17 cellular contexts compared by ENCODE assay signal in genomic region chr5:131677115-131677514, GRCh38. TPM values are rescaled to one million over a fixed set of nuclear protein-coding genes. Genes with fewer than 3 reads are reported as not detected.
A peak's percentile ranks its signal among the peaks of the same experiment; 100 is the strongest.
DNase-seq lines count a peak whose midpoint lies in the region; ATAC-seq and TF ChIP-seq lines count a peak whose summit lies in the region.
"Had no signal": no experiment of that assay in that cellular context is flagged by ENCODE, and none has a peak within 500 bp of the region (broad histone marks: within the 10 kb centered on the region; RNA-seq: fewer than 3 reads in every experiment).

No MANE protein-coding gene starts in this region.

- WGBS in gastroesophageal sphincter (ENCODE audit: low coverage in 1 of 2), 2 donors: 87 to 92% methylated on average over 3 of the region's 3 CpGs

- peaks cover 0 to 5% of the 10 kb centered on the region in 2 donors for H3K9me3 Mint-ChIP-seq in activated naive CD4-positive, alpha-beta T cell treated with anti-CD3 and anti-CD28 coated beads, Interleukin-2, amount 50 U/mL, for 72 hours
- no peaks in the 10 kb centered on the region for H3K9me3 Mint-ChIP-seq in dendritic cell treated with granulocyte-macrophage colony-stimulating factor and Interleukin-4, amounts not matched to agents 40 ng/mL and 50 ng/mL, for 4 days
- H3K9me3 Mint-ChIP-seq in stimulated activated effector memory CD8-positive, alpha-beta T cell treated with anti-CD3 and anti-CD28 coated beads, Interleukin-12 subunit alpha, Interleukin-12 subunit beta, amount 100 ng/mL, for 72 hours: no peaks in the 10 kb centered on the region
- H3K9me3 Mint-ChIP-seq: CD8-positive, alpha-beta T cell had no signal

- TF ChIP-seq EP300 in gastroesophageal sphincter (IDR thresholded peaks at IDR 0.05): no peak

- H3K4me3 ChIP-seq in gastroesophageal sphincter: no peak overlapping the region
- H3K4me3 ChIP-seq: BLaER1 had no signal

- no peak for TF ChIP-seq CTCF in gastroesophageal sphincter (IDR thresholded peaks at IDR 0.05)

- no peaks in the 10 kb centered on the region for H3K9me3 ChIP-seq in gastroesophageal sphincter
- H3K9me3 ChIP-seq: BLaER1 had no signal

- peak overlapping the region in 1 of 2 donors; percentile 61 for H3K27ac Mint-ChIP-seq in activated naive CD4-positive, alpha-beta T cell treated with anti-CD3 and anti-CD28 coated beads, Interleukin-2, amount 50 U/mL, for 72 hours
- peak overlapping the region; percentile 46 for H3K27ac Mint-ChIP-seq in dendritic cell treated with granulocyte-macrophage colony-stimulating factor and Interleukin-4, amounts not matched to agents 40 ng/mL and 50 ng/mL, for 4 days
- no peak overlapping the region for H3K27ac Mint-ChIP-seq in stimulated activated effector memory CD8-positive, alpha-beta T cell treated with anti-CD3 and anti-CD28 coated beads, Interleukin-12 subunit alpha, Interleukin-12 subunit beta, amount 100 ng/mL, for 72 hours
- H3K27ac Mint-ChIP-seq: CD8-positive, alpha-beta T cell had no signal

- H3K27ac ChIP-seq in gastroesophageal sphincter: peak overlapping the region in 1 of 4 donors; percentile 22
- H3K27ac ChIP-seq: BLaER1, KMS-11 had no signal

- TF ChIP-seq POLR2A in gastroesophageal sphincter (IDR thresholded peaks at IDR 0.05): no peak

- no peaks in the 10 kb centered on the region for H3K27me3 Mint-ChIP-seq in dendritic cell treated with granulocyte-macrophage colony-stimulating factor and Interleukin-4, amounts not matched to agents 40 ng/mL and 50 ng/mL, for 4 days

- H3K4me1 ChIP-seq in gastroesophageal sphincter: peaks cover 11 to 46% (median 14%) of the 10 kb centered on the region in 3 donors

- ATAC-seq in activated naive CD4-positive, alpha-beta T cell treated with anti-CD3 and anti-CD28 coated beads, Interleukin-2, amount 50 U/mL, for 72 hours: peak; percentile 30 to 48
- ATAC-seq in left lobe of liver: peak; percentile 66
- no peak for ATAC-seq in gastroesophageal sphincter
- no peak for ATAC-seq in stimulated activated effector memory CD8-positive, alpha-beta T cell treated with anti-CD3 and anti-CD28 coated beads, Interleukin-12 subunit alpha, Interleukin-12 subunit beta, amount 100 ng/mL, for 72 hours
- ATAC-seq: CD8-positive, alpha-beta T cell had no signal

- peaks cover 9 to 35% of the 10 kb centered on the region in 2 donors for H3K36me3 Mint-ChIP-seq in activated naive CD4-positive, alpha-beta T cell treated with anti-CD3 and anti-CD28 coated beads, Interleukin-2, amount 50 U/mL, for 72 hours
- peaks cover 94% of the 10 kb centered on the region for H3K36me3 Mint-ChIP-seq in dendritic cell treated with granulocyte-macrophage colony-stimulating factor and Interleukin-4, amounts not matched to agents 40 ng/mL and 50 ng/mL, for 4 days (ENCODE audit: low read depth)
- peaks cover 62% of the 10 kb centered on the region for H3K36me3 Mint-ChIP-seq in stimulated activated effector memory CD8-positive, alpha-beta T cell treated with anti-CD3 and anti-CD28 coated beads, Interleukin-12 subunit alpha, Interleukin-12 subunit beta, amount 100 ng/mL, for 72 hours

- intact Hi-C loops in dendritic cell treated with granulocyte-macrophage colony-stimulating factor and Interleukin-4, amounts not matched to agents 40 ng/mL and 50 ng/mL, for 4 days (cut with micrococcal nuclease): no loop called here

- no peak overlapping the region for H3K4me3 Mint-ChIP-seq in dendritic cell treated with granulocyte-macrophage colony-stimulating factor and Interleukin-4, amounts not matched to agents 40 ng/mL and 50 ng/mL, for 4 days
- H3K4me3 Mint-ChIP-seq in stimulated activated effector memory CD8-positive, alpha-beta T cell treated with anti-CD3 and anti-CD28 coated beads, Interleukin-12 subunit alpha, Interleukin-12 subunit beta, amount 100 ng/mL, for 72 hours: no peak overlapping the region
- H3K4me3 Mint-ChIP-seq: CD8-positive, alpha-beta T cell had no signal

- peaks cover 6 to 45% of the 10 kb centered on the region in 2 donors for H3K36me3 ChIP-seq in gastroesophageal sphincter

- DNase-seq in activated naive CD4-positive, alpha-beta T cell treated with anti-CD3 and anti-CD28 coated beads, Interleukin-2, amount 50 U/mL, for 72 hours (ENCODE audit: low spot score in 2 of 2): no peak
- DNase-seq in activated naive CD4-positive, alpha-beta T cell treated with anti-CD3 and anti-CD28 coated beads, Interleukin-2, amount 50 U/mL, for 16 hours: no peak
- DNase-seq in left lobe of liver (ENCODE audit: low spot score) (no peak), NK-92 (lab: John Stamatoyannopoulos, UW; ENCODE audit: unreplicated experiment) (no peak), NOMO-1 treated with dmso at 0.1 percent for 144 hours (lab: John Stamatoyannopoulos, UW; ENCODE audit: unreplicated experiment) (no peak)
- no peak for DNase-seq in stimulated activated effector memory CD8-positive, alpha-beta T cell treated with anti-CD3 and anti-CD28 coated beads, Interleukin-12 subunit alpha, Interleukin-12 subunit beta, amount 100 ng/mL, for 72 hours (ENCODE audit: low spot score in 2 of 2)
- DNase-seq: CD8-positive, alpha-beta T cell; DMS79; HCEC 1CT; NCI-H146; NCI-H2081 treated with DMSO at 0.1 percent for 48 hours; NCI-H510A treated with DMSO at 0.1 percent for 48 hours; NCI-H82 had no signal

- no peaks in the 10 kb centered on the region for H3K27me3 ChIP-seq in gastroesophageal sphincter
- H3K27me3 ChIP-seq: BLaER1 had no signal

- peaks cover 13% of the 10 kb centered on the region for H3K4me1 Mint-ChIP-seq in dendritic cell treated with granulocyte-macrophage colony-stimulating factor and Interleukin-4, amounts not matched to agents 40 ng/mL and 50 ng/mL, for 4 days (ENCODE audit: low read depth)
- peaks cover 15% of the 10 kb centered on the region for H3K4me1 Mint-ChIP-seq in stimulated activated effector memory CD8-positive, alpha-beta T cell treated with anti-CD3 and anti-CD28 coated beads, Interleukin-12 subunit alpha, Interleukin-12 subunit beta, amount 100 ng/mL, for 72 hours

RNA-seq across cellular contexts. Expression of gene RAPGEF6, which starts 42.1 kb away (rescaled TPM):
- total RNA-seq in activated naive CD4-positive, alpha-beta T cell treated with anti-CD3 and anti-CD28 coated beads, Interleukin-2, amount 50 U/mL, for 72 hours: 10 to 100 TPM; 35.9 to 62.2 TPM
- total RNA-seq in left lobe of liver (3.9 TPM), gastroesophageal sphincter (10 to 100 TPM; 14.0 to 23.7 (median 17.9) TPM)

Comparison
In these comparisons a context has a peak if more than half of its experiments do, and no peak if none do; other contexts are left out.
1. ATAC-seq: peak in activated naive CD4-positive, alpha-beta T cell treated with anti-CD3 and anti-CD28 coated beads, Interleukin-2, amount 50 U/mL, for 72 hours (2 of 2) and left lobe of liver (single experiment); none in gastroesophageal sphincter (single experiment) and stimulated activated effector memory CD8-positive, alpha-beta T cell treated with anti-CD3 and anti-CD28 coated beads, Interleukin-12 subunit alpha, Interleukin-12 subunit beta, amount 100 ng/mL, for 72 hours (single experiment).